23 cellular contexts compared by ENCODE assay signal in the genomic region with DNA sequence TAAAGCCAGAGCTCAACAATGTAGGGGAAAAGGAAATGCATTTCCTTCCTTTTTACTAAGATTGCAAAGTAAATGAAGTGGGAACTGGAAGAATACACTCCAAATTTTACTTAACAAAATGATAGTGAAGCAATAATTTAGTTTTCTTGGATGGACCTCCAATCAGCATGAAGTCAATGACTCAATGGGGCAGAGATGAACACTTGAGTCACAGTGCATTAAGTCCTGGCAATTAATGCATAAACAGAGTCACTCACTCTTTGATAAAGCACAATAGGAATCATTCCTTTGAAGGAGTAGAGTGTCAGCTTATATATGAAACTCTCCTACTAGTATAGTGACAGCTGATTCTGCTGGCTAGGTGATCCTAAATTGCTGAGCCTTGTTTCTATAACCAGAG.
"Had no signal": no experiment of that assay in that cellular context is flagged by ENCODE, and none has a peak within 500 bp of the region (broad histone marks: within the 10 kb centered on the region; RNA-seq: fewer than 3 reads in every experiment).

No MANE protein-coding gene starts in this region.

- H3K4me3 ChIP-seq: body of pancreas, esophagus squamous epithelium, lower lobe of right lung, thoracic aorta, upper lobe of left lung had no signal

- ATAC-seq: activated CD8-positive, alpha-beta T cell treated with anti-CD3 and anti-CD28 coated beads for 36 hours; activated naive CD8-positive, alpha-beta T cell treated with anti-CD3 and anti-CD28 coated beads, Interleukin-2, amount 50 U/mL, for 24 hours; body of pancreas; left lobe of liver; lower lobe of right lung had no signal

- FAIRE-seq: TTC549 had no signal

- H3K27ac ChIP-seq: body of pancreas, esophagus squamous epithelium, lower lobe of right lung, thoracic aorta, upper lobe of left lung, WERI-Rb-1 had no signal

- H3K36me3 ChIP-seq: esophagus squamous epithelium, lower lobe of right lung, thoracic aorta, upper lobe of left lung, WERI-Rb-1 had no signal

- H3K9me3 ChIP-seq: body of pancreas, esophagus squamous epithelium, lower lobe of right lung, thoracic aorta, upper lobe of left lung had no signal

- H3K4me1 ChIP-seq: body of pancreas, esophagus squamous epithelium, lower lobe of right lung, upper lobe of left lung had no signal

- H3K27me3 ChIP-seq: body of pancreas, upper lobe of left lung had no signal

- DNase-seq: activated CD4-positive, alpha-beta T cell treated with anti-CD3 and anti-CD28 coated beads, Interleukin-2, amount 10 ng/mL, durations not matched to agents 7 days and 5 days; activated CD4-positive, CD25-positive, alpha-beta regulatory T cell treated with anti-CD3 and anti-CD28 coated beads, Interleukin-2, amount 50 U/mL, for 72 hours; activated CD8-positive, alpha-beta T cell treated with anti-CD3 and anti-CD28 coated beads for 36 hours; activated gamma-delta T cell; activated naive CD4-positive, alpha-beta T cell treated with anti-CD3 and anti-CD28 coated beads, Interleukin-2, amount 50 U/mL, for 16 hours; activated naive CD8-positive, alpha-beta T cell treated with anti-CD3 and anti-CD28 coated beads, Interleukin-2, amount 50 U/mL, for 24 hours; body of pancreas; dermis blood vessel endothelial cell; effector CD8-positive, alpha-beta T cell; esophagus squamous epithelium; foreskin melanocyte; lower lobe of right lung; naive B cell; posterior cingulate gyrus; stimulated activated CD4-positive, alpha-beta T cell treated with anti-CD3 and anti-CD28 coated beads, Interleukin-2, amount 100 ng/mL, for 48 hours; stimulated activated CD8-positive, alpha-beta memory T cell treated with anti-CD3 and anti-CD28 coated beads, Interleukin-4, amount 100 ng/mL, for 48 hours; stimulated activated naive CD4-positive, alpha-beta T cell; T-helper 1 cell; upper lobe of left lung; WERI-Rb-1 had no signal
